Comparison of ENCODE assay signal across 8 cellular contexts in genomic region chr2:86912106-86912505, GRCh38. TPM values are rescaled to one million over a fixed set of nuclear protein-coding genes. Genes with fewer than 3 reads are reported as not detected.
"Had no signal": no experiment of that assay in that cellular context is flagged by ENCODE, and none has a peak within 500 bp of the region (broad histone marks: within the 10 kb centered on the region; RNA-seq: fewer than 3 reads in every experiment).

No MANE protein-coding gene starts in this region.

RNA-seq across cellular contexts. Expression of gene RGPD1, which starts 29.8 kb away (rescaled TPM):
- total RNA-seq: left lobe of liver, left ventricle myocardium superior, lower lobe of right lung had no signal

RNA-seq across cellular contexts. Expression of gene CD8B, which starts 50.4 kb away (rescaled TPM):
- total RNA-seq: lung microvascular endothelial cell, mammary epithelial cell, mesothelial cell of epicardium, myocyte had no signal
- polyA plus RNA-seq: keratinocyte, mammary epithelial cell had no signal
